In the genomic region with DNA sequence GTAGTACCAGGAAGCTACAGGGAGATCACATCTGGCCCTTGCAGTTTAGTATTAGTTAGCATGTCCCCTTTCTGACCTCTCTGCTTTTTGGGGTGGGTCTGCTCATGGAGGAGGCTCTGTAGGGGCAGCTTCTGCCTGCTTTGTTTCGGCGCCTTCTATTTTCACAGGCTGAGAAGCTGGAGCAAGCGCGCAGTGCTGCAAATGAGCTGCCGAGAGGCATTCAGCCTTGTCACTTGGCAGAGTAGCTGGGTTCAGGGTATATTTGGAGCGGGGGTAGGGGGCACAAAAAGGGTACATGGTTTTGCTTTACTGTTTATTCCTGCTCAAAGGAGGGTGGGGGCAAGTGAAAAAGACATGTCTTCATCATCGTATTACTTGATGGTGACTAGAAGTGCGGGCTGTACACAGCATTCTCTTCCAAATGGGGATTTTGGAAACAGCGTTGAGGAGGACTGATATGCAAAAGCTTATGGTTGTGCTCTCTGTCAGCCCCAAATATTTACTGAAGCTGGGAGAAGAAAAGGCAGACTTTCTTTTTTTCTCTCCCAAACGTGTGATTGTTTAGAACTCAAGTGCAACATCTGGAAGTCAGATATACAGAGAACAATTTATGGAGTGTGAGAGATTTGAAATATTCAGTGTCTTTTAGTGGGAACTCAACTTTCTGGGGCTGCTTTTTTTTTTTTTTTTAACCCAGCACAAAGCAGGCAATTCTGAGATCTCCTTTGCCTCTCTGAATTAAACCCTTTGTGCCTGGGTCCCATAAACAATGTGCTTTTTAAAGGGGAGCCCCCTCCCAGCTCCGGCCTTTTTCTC, we compare ENCODE assay signal across 8 cellular contexts.
A peak's percentile ranks its signal among the peaks of the same experiment; 100 is the strongest.
DNase-seq lines count a peak whose midpoint lies in the region; ATAC-seq and TF ChIP-seq lines count a peak whose summit lies in the region.

No MANE protein-coding gene starts in this region.

- H3K27ac Mint-ChIP-seq in HFFc6: no peak overlapping the region; the same call in 1 of the 2 replicates
- H3K27ac Mint-ChIP-seq in activated T-cell treated with anti-CD3 and anti-CD28 coated beads, Interleukin-2, amount 50 U/mL, for 72 hours: peak overlapping the region; percentile 94
- peak overlapping the region; percentile 98 for H3K27ac Mint-ChIP-seq in stimulated activated naive B cell treated with anti-CD40 and anti-IgM and Interleukin-4, amounts not matched to agents 10 μg/mL and 1 μg/mL and 100 μg/mL, for 72 hours

- no peak overlapping the region for H3K27ac ChIP-seq in iPS-18a (ENCODE audit: low read length)
- no peak overlapping the region for H3K27ac ChIP-seq in aorta (ENCODE audit: low read depth in 1 of 2, low read length in 2 of 2)

- H3K9me3 ChIP-seq in iPS-18a (ENCODE audit: control insufficient read depth, low read depth, low read length) (no peaks in the 10 kb centered on the region), aorta (ENCODE audit: control insufficient read depth, low read length) (no peaks in the 10 kb centered on the region)

- peak overlapping the region; percentile 90 for H3K4me3 Mint-ChIP-seq in HFFc6
- peak overlapping the region in 1 of 2 donors; percentile 90 for H3K4me3 Mint-ChIP-seq in activated T-cell treated with anti-CD3 and anti-CD28 coated beads, Interleukin-2, amount 50 U/mL, for 72 hours
- H3K4me3 Mint-ChIP-seq in stimulated activated naive B cell treated with anti-CD40 and anti-IgM and Interleukin-4, amounts not matched to agents 10 μg/mL and 1 μg/mL and 100 μg/mL, for 72 hours: no peak overlapping the region

- peak overlapping the region; percentile 75 for H3K4me3 ChIP-seq in iPS-18a (ENCODE audit: low read length)
- peak overlapping the region in 1 of 2 donors; percentile 56 for H3K4me3 ChIP-seq in aorta (ENCODE audit: low read length in 2 of 2)

- H3K27me3 ChIP-seq in iPS-18a (ENCODE audit: control insufficient read depth, insufficient read depth, low read length) (no peaks in the 10 kb centered on the region), aorta (ENCODE audit: control insufficient read depth in 1 of 2, insufficient read depth in 2 of 2, low read length in 1 of 2) (no peaks in the 10 kb centered on the region)

- no peak for DNase-seq in HFFc6
- no peak for DNase-seq in activated T-cell treated with anti-CD3 and anti-CD28 coated beads, Interleukin-2, amount 50 U/mL, for 72 hours
- no peak for DNase-seq in stimulated activated naive B cell treated with anti-CD40 and anti-IgM and Interleukin-4, amounts not matched to agents 10 μg/mL and 1 μg/mL and 100 μg/mL, for 72 hours
- no peak for DNase-seq in aorta
- no peak for DNase-seq in putamen (ENCODE audit: low spot score)
- DNase-seq in AG08395 (ENCODE audit: low spot score): no peak
- no peak for DNase-seq in activated naive CD4-positive, alpha-beta T cell treated with anti-CD3 and anti-CD28 coated beads, Interleukin-2, amount 50 U/mL, for 16 hours

- H3K4me1 ChIP-seq in iPS-18a (ENCODE audit: control insufficient read depth, low read depth, low read length) (peaks cover 14% of the 10 kb centered on the region), aorta (ENCODE audit: control insufficient read depth in 1 of 2, insufficient read depth in 2 of 2, low read length in 2 of 2) (no peaks in the 10 kb centered on the region)

- H3K36me3 Mint-ChIP-seq in HFFc6 (ENCODE audit: low read depth): peaks cover 10% of the 10 kb centered on the region; the same call in 1 of the 2 replicates
- H3K36me3 Mint-ChIP-seq in activated T-cell treated with anti-CD3 and anti-CD28 coated beads, Interleukin-2, amount 50 U/mL, for 72 hours (ENCODE audit: insufficient read depth in 2 of 2): peaks cover 19 to 20% of the 10 kb centered on the region in 2 donors
- peaks cover 14 to 22% of the 10 kb centered on the region in 2 donors for H3K36me3 Mint-ChIP-seq in stimulated activated naive B cell treated with anti-CD40 and anti-IgM and Interleukin-4, amounts not matched to agents 10 μg/mL and 1 μg/mL and 100 μg/mL, for 72 hours

- peak overlapping the region; percentile 0 for H3K9ac ChIP-seq in iPS-18a (ENCODE audit: low read length)

- peaks cover 18% of the 10 kb centered on the region for H3K9me3 Mint-ChIP-seq in HFFc6
- no peaks in the 10 kb centered on the region for H3K9me3 Mint-ChIP-seq in activated T-cell treated with anti-CD3 and anti-CD28 coated beads, Interleukin-2, amount 50 U/mL, for 72 hours
- H3K9me3 Mint-ChIP-seq in stimulated activated naive B cell treated with anti-CD40 and anti-IgM and Interleukin-4, amounts not matched to agents 10 μg/mL and 1 μg/mL and 100 μg/mL, for 72 hours: no peaks in the 10 kb centered on the region

- H3K36me3 ChIP-seq in iPS-18a (ENCODE audit: control insufficient read depth, low read depth, low read length): no peaks in the 10 kb centered on the region
- no peaks in the 10 kb centered on the region for H3K36me3 ChIP-seq in aorta (ENCODE audit: control insufficient read depth in 1 of 2, insufficient read depth in 2 of 2, low read length in 1 of 2)

- no peak for ATAC-seq in activated T-cell treated with anti-CD3 and anti-CD28 coated beads, Interleukin-2, amount 50 U/mL, for 72 hours (replicated peaks in 1 of 2)
- ATAC-seq in stimulated activated naive B cell treated with anti-CD40 and anti-IgM and Interleukin-4, amounts not matched to agents 10 μg/mL and 1 μg/mL and 100 μg/mL, for 72 hours (replicated peaks): no peak
- no peak for ATAC-seq in aorta (ENCODE audit: low FRiP score)

- TF ChIP-seq CTCF in HFFc6 (IDR thresholded peaks at IDR 0.05): no peak

- intact Hi-C loops in aorta (cut with DNase I): no loop called here

- H3K4me1 Mint-ChIP-seq in HFFc6 (ENCODE audit: low read depth): peaks cover 19% of the 10 kb centered on the region
- peaks cover 45% of the 10 kb centered on the region for H3K4me1 Mint-ChIP-seq in activated T-cell treated with anti-CD3 and anti-CD28 coated beads, Interleukin-2, amount 50 U/mL, for 72 hours (ENCODE audit: low read depth)
- peaks cover 34 to 46% of the 10 kb centered on the region in 2 donors for H3K4me1 Mint-ChIP-seq in stimulated activated naive B cell treated with anti-CD40 and anti-IgM and Interleukin-4, amounts not matched to agents 10 μg/mL and 1 μg/mL and 100 μg/mL, for 72 hours

- 53 to 54% methylated on average over 11 of the region's 11 CpGs for WGBS in aorta, 2 donors

- H3K27me3 Mint-ChIP-seq in HFFc6 (ENCODE audit: insufficient read depth): peaks cover 7% of the 10 kb centered on the region
- no peaks in the 10 kb centered on the region for H3K27me3 Mint-ChIP-seq in activated T-cell treated with anti-CD3 and anti-CD28 coated beads, Interleukin-2, amount 50 U/mL, for 72 hours (ENCODE audit: low read depth)
- H3K27me3 Mint-ChIP-seq in stimulated activated naive B cell treated with anti-CD40 and anti-IgM and Interleukin-4, amounts not matched to agents 10 μg/mL and 1 μg/mL and 100 μg/mL, for 72 hours: no peaks in the 10 kb centered on the region
